8 cellular contexts compared by ENCODE assay signal in the genomic region with DNA sequence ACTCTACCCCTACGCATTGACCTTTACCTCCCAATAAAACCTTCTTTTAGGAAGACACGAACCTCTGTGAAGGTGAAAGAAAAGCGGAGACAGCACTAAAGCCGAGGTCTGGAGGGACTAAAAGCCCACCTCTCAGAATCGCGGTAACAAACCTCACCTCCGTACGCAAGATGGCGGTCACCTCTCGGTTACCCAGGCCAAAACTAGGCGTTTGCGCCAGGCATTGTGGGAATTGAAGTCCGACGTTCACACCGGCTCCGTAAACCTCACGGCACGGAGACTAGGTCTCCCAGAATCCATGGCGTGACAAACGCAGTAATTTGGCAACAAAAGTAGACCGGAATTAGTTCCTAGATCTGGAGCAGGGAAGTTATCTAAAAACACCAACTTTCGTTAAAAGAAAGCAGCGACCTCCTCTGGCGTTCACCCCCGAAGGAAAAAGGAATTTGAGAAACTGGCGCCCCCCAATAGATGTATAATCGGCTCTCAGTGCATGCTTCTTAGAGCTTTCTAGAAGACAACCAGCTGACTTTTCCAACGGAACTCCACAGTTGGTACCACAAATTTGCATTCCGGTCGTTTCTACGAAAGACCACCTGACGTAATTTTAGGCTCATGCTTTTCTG. TPM values are rescaled to one million over a fixed set of nuclear protein-coding genes. Genes with fewer than 3 reads are reported as not detected.
DNase-seq lines count a peak whose midpoint lies in the region; ATAC-seq, FAIRE-seq and TF ChIP-seq lines count a peak whose summit lies in the region.

A gene (minus strand): TSS at position 175 of the 626 bp plus-strand sequence. CDS start 1,768 bp downstream, outside the sequence.

- no peaks in the 10 kb centered on the region for H3K9me3 Mint-ChIP-seq in activated CD4-positive, alpha-beta T cell treated with anti-CD3 and anti-CD28 coated beads for 36 hours (ENCODE audit: low read depth)

- H3K4me3 Mint-ChIP-seq in activated CD4-positive, alpha-beta T cell treated with anti-CD3 and anti-CD28 coated beads for 36 hours: peak within 1 kb of the TSS; percentile 93

- H3K36me3 ChIP-seq in BE2C (peaks cover 24% of the 10 kb centered on the region), kidney epithelial cell (ENCODE audit: control insufficient read depth, insufficient read depth, low read length) (no peaks in the 10 kb centered on the region)

- peaks cover 4% of the 10 kb centered on the region for H3K27me3 Mint-ChIP-seq in activated CD4-positive, alpha-beta T cell treated with anti-CD3 and anti-CD28 coated beads for 36 hours

- POLR2A ChIA-PET in activated CD4-positive, alpha-beta T cell treated with anti-CD3 and anti-CD28 coated beads for 36 hours (lab: Charles Lee): interaction anchor here (0.6 to 1.2 kb wide), 7 partner anchors 68 to 1004 kb away, joined by 3 to 6 read pairs (median 4); a partner anchor contains a TSS

- ATAC-seq in HG03457 (IDR thresholded peaks at IDR 0.05; ENCODE audit: unreplicated experiment): peak; percentile 92
- ATAC-seq in activated CD4-positive, alpha-beta T cell treated with anti-CD3 and anti-CD28 coated beads for 36 hours: peak; percentile 96

- CTCF ChIA-PET in activated CD4-positive, alpha-beta T cell treated with anti-CD3 and anti-CD28 coated beads for 36 hours (lab: Charles Lee): interaction anchor here (0.6 to 1.2 kb wide), 4 partner anchors 16 to 292 kb away, joined by 3 read pairs; no protein-coding TSS in a partner anchor

- intact Hi-C loops in activated CD4-positive, alpha-beta T cell treated with anti-CD3 and anti-CD28 coated beads for 36 hours (cut with DNase I, micrococcal nuclease): loop anchor here (1.0 to 10.0 kb wide), 15 partner anchors 36 to 1334 kb away; a partner anchor contains a TSS

- DNase-seq in BE2C (peak; percentile 93), GM19239 (ENCODE audit: insufficient read length, low spot score) (peak; percentile 70), NCI-H524 (lab: John Stamatoyannopoulos, UW) (peak; percentile 82 to 97), choroid plexus epithelial cell (ENCODE audit: low read depth) (peak; percentile 99), kidney epithelial cell (ENCODE audit: low read depth) (peak; percentile 92)
- peak; percentile 94 for DNase-seq in activated CD4-positive, alpha-beta T cell treated with anti-CD3 and anti-CD28 coated beads for 36 hours
- peak; percentile 85 to 86 for DNase-seq in stimulated activated CD4-positive, alpha-beta T cell treated with anti-CD3 and anti-CD28 coated beads, Interleukin-15, amount 100 ng/mL, for 48 hours (ENCODE audit: low read depth in 2 of 2)

- peak within 1 kb of the TSS; percentile 98 for H3K27ac Mint-ChIP-seq in activated CD4-positive, alpha-beta T cell treated with anti-CD3 and anti-CD28 coated beads for 36 hours

- H3K9me3 ChIP-seq in BE2C: no peaks in the 10 kb centered on the region

- peaks cover 39% of the 10 kb centered on the region for H3K4me1 Mint-ChIP-seq in activated CD4-positive, alpha-beta T cell treated with anti-CD3 and anti-CD28 coated beads for 36 hours

- FAIRE-seq in GM19239 (lab: Jason Lieb, UNC): peak; percentile 99

- peak within 1 kb of the TSS; percentile 93 for H3K4me3 ChIP-seq in BE2C (ENCODE audit: low read depth, low read length)
- peak within 1 kb of the TSS; percentile 92 for H3K4me3 ChIP-seq in choroid plexus epithelial cell (ENCODE audit: low read depth, low read length)
- H3K4me3 ChIP-seq in kidney epithelial cell (ENCODE audit: low read depth, low read length): peak within 1 kb of the TSS; percentile 72

- H3K4me1 ChIP-seq in BE2C: no peaks in the 10 kb centered on the region; the same call in 1 of the 2 replicates

- peak; percentile 32 for TF ChIP-seq CTCF in BE2C (IDR thresholded peaks at IDR 0.05; ENCODE audit: low read depth, low read length)
- peak; percentile 61 for TF ChIP-seq CTCF in choroid plexus epithelial cell (conservative IDR thresholded peaks at IDR 0.05; ENCODE audit: low read depth, low read length)
- peak; percentile 30 for TF ChIP-seq CTCF in kidney epithelial cell (IDR thresholded peaks at IDR 0.05; ENCODE audit: insufficient read depth, low read length, poor library complexity, severe bottlenecking)

- H3K27me3 ChIP-seq in BE2C: no peaks in the 10 kb centered on the region
- no peaks in the 10 kb centered on the region for H3K27me3 ChIP-seq in kidney epithelial cell (ENCODE audit: control insufficient read depth, insufficient read depth, low read length)

- peaks cover 33% of the 10 kb centered on the region for H3K36me3 Mint-ChIP-seq in activated CD4-positive, alpha-beta T cell treated with anti-CD3 and anti-CD28 coated beads for 36 hours (ENCODE audit: low read depth)

RNA-seq across cellular contexts. Expression of the gene that starts here (rescaled TPM):
- 44.5 TPM for polyA plus RNA-seq in BE2C (2012; ENCODE audit: insufficient read depth, insufficient read length, low read depth)
- 100 to 1,000 TPM in 1 of 2 experiments, 10 to 100 TPM in 1; 95.1 to 105 TPM for total RNA-seq in activated CD4-positive, alpha-beta T cell treated with anti-CD3 and anti-CD28 coated beads for 36 hours
- 58.6 and 64.1 TPM in 2 replicates for total RNA-seq in kidney epithelial cell

Comparison
In these comparisons a context has a peak if more than half of its experiments do, and no peak if none do; other contexts are left out.
1. Peak in every context shown above with its lines: DNase-seq, ATAC-seq and H3K4me3 ChIP-seq.